22 cellular contexts compared by ENCODE assay signal in genomic region chr4:84597450-84597849, GRCh38. TPM values are rescaled to one million over a fixed set of nuclear protein-coding genes. Genes with fewer than 3 reads are reported as not detected.
DNase-seq lines count a peak whose midpoint lies in the region; ATAC-seq and TF ChIP-seq lines count a peak whose summit lies in the region.
"Had no signal": no experiment of that assay in that cellular context is flagged by ENCODE, and none has a peak within 500 bp of the region (broad histone marks: within the 10 kb centered on the region; RNA-seq: fewer than 3 reads in every experiment).

No MANE protein-coding gene starts in this region.

- H3K4me2 ChIP-seq in hepatocyte: no peak overlapping the region

- H3K9ac ChIP-seq in SK-N-MC (ENCODE audit: insufficient read length): no peak overlapping the region

- H4K20me1 ChIP-seq in hepatocyte (ENCODE audit: insufficient read depth, poor library complexity, severe bottlenecking): no peaks in the 10 kb centered on the region

- H3K4me1 ChIP-seq in hepatocyte (ENCODE audit: insufficient read depth): peaks cover 16% of the 10 kb centered on the region
- H3K4me1 ChIP-seq: colonic mucosa had no signal

- no peak overlapping the region for H2AFZ ChIP-seq in hepatocyte

- H3K4me3 ChIP-seq in SK-N-MC: no peak overlapping the region
- H3K4me3 ChIP-seq in hepatocyte: no peak overlapping the region
- H3K4me3 ChIP-seq: colonic mucosa, GM12878 had no signal

- H3K4me1 Mint-ChIP-seq in stimulated activated naive CD8-positive, alpha-beta T cell treated with anti-CD3 and anti-CD28 coated beads, Interleukin-15, amount 100 ng/mL, for 72 hours: peaks cover 8% of the 10 kb centered on the region
- H3K4me1 Mint-ChIP-seq: neural crest cell had no signal

- WGBS in hepatocyte (ENCODE audit: low lambda C conversion rate, missing lambda C conversion rate): 69% methylated on average over 4 of the region's 4 CpGs

- peak overlapping the region; percentile 34 to 59 for H3K27ac Mint-ChIP-seq in stimulated activated naive CD8-positive, alpha-beta T cell treated with anti-CD3 and anti-CD28 coated beads, Interleukin-15, amount 100 ng/mL, for 72 hours
- H3K27ac Mint-ChIP-seq: CD8-positive, alpha-beta T cell had no signal

- H3K36me3 ChIP-seq in SK-N-MC (ENCODE audit: insufficient read depth, low read length): no peaks in the 10 kb centered on the region
- no peaks in the 10 kb centered on the region for H3K36me3 ChIP-seq in hepatocyte (replicated peaks; ENCODE audit: insufficient read depth, low read depth)
- H3K36me3 ChIP-seq: colonic mucosa had no signal

- H3K4me3 Mint-ChIP-seq in stimulated activated naive CD8-positive, alpha-beta T cell treated with anti-CD3 and anti-CD28 coated beads, Interleukin-15, amount 100 ng/mL, for 72 hours: no peak overlapping the region
- H3K4me3 Mint-ChIP-seq: CD8-positive, alpha-beta T cell; neural crest cell had no signal

- no peak for TF ChIP-seq CTCF in hepatocyte (IDR thresholded peaks at IDR 0.05; ENCODE audit: poor library complexity)

- H3K9me3 ChIP-seq in SK-N-MC (ENCODE audit: low read depth, low read length) (no peaks in the 10 kb centered on the region), hepatocyte (ENCODE audit: low read depth) (no peaks in the 10 kb centered on the region)
- H3K9me3 ChIP-seq: colonic mucosa had no signal

- ATAC-seq in stimulated activated naive CD8-positive, alpha-beta T cell treated with anti-CD3 and anti-CD28 coated beads, Interleukin-15, amount 100 ng/mL, for 72 hours: no peak
- ATAC-seq in stimulated activated naive CD8-positive, alpha-beta T cell treated with anti-CD3 and anti-CD28 coated beads, Interleukin-15, Interleukin-2, amounts not matched to agents 100 U/mL and 50 U/mL, for 24 hours: no peak
- ATAC-seq in left ventricle myocardium superior: no peak
- ATAC-seq: CD8-positive, alpha-beta T cell had no signal

- intact Hi-C loops in left ventricle myocardium superior (cut with micrococcal nuclease): no loop called here

- no peak for DNase-seq in stimulated activated naive CD8-positive, alpha-beta T cell treated with anti-CD3 and anti-CD28 coated beads, Interleukin-15, amount 100 ng/mL, for 72 hours
- DNase-seq in stimulated activated naive CD8-positive, alpha-beta T cell treated with anti-CD3 and anti-CD28 coated beads, Interleukin-15, Interleukin-2, amounts not matched to agents 100 U/mL and 50 U/mL, for 24 hours: no peak
- DNase-seq in SK-N-MC (ENCODE audit: low read depth, low spot score) (no peak), hepatocyte (ENCODE audit: low spot score) (peak; percentile 25), left ventricle myocardium superior (no peak), SIG-M5 treated with dmso at 0.1 percent for 504 hours (lab: John Stamatoyannopoulos, UW; ENCODE audit: unreplicated experiment) (no peak), superior temporal gyrus (ENCODE audit: extremely low spot score) (no peak)
- no peak for DNase-seq in stimulated activated naive CD4-positive, alpha-beta T cell treated with Interleukin-2 at 50 U/mL for 16 hours (lab: John Stamatoyannopoulos, UW)
- DNase-seq: activated gamma-delta T cell; aorta; CD8-positive, alpha-beta T cell; mesenchymal stem cell; MM.1S; NCI-H526 treated with DMSO at 0.1 percent for 48 hours; stimulated activated CD4-positive, alpha-beta T cell treated with anti-CD3 and anti-CD28 coated beads, Interleukin-12 subunit alpha, Interleukin-12 subunit beta, amount 100 ng/mL, for 4 hours; stimulated activated naive CD4-positive, alpha-beta T cell had no signal

- H3K9me2 ChIP-seq in hepatocyte (replicated peaks; ENCODE audit: insufficient read depth): no peaks in the 10 kb centered on the region

- peaks cover 81% of the 10 kb centered on the region for H3K79me2 ChIP-seq in hepatocyte

- H3K27me3 ChIP-seq in hepatocyte: no peaks in the 10 kb centered on the region
- H3K27me3 ChIP-seq: colonic mucosa had no signal

- H3K27me3 Mint-ChIP-seq in stimulated activated naive CD8-positive, alpha-beta T cell treated with anti-CD3 and anti-CD28 coated beads, Interleukin-15, amount 100 ng/mL, for 72 hours: no peaks in the 10 kb centered on the region

- peak overlapping the region; percentile 52; the same call in 1 of the 2 replicates for H3K27ac ChIP-seq in SK-N-MC
- peak overlapping the region; percentile 78 for H3K27ac ChIP-seq in hepatocyte
- H3K27ac ChIP-seq: colonic mucosa had no signal

- H3K9me3 Mint-ChIP-seq in stimulated activated naive CD8-positive, alpha-beta T cell treated with anti-CD3 and anti-CD28 coated beads, Interleukin-15, amount 100 ng/mL, for 72 hours: no peaks in the 10 kb centered on the region
- H3K9me3 Mint-ChIP-seq: CD8-positive, alpha-beta T cell had no signal

RNA-seq across cellular contexts. Expression of gene CDS1, which starts 14.5 kb away (rescaled TPM):
- total RNA-seq in hepatocyte (21.3 and 24.3 TPM in 2 replicates), left ventricle myocardium superior (0.55 TPM)
- polyA plus RNA-seq in hepatocyte: 10.5 and 11.0 TPM in 2 replicates
- total RNA-seq: endothelial cell of umbilical vein, G401, GM12878, pulmonary artery endothelial cell had no signal

Comparison
In these comparisons a context has a peak if more than half of its experiments do, and no peak if none do; other contexts are left out.
1. RNA of gene CDS1, which starts 14.5 kb away (total RNA-seq): 21.3 to 24.3 TPM in hepatocyte; 0.55 TPM in left ventricle myocardium superior (single experiment); every median in the first group is over 10 times any median in the second.